Comparison of ENCODE assay signal across 8 cellular contexts in genomic region chr3:50235716-50236483, GRCh38. TPM values are rescaled to one million over a fixed set of nuclear protein-coding genes. Genes with fewer than 3 reads are reported as not detected.
DNase-seq lines count a peak whose midpoint lies in the region; ATAC-seq and TF ChIP-seq lines count a peak whose summit lies in the region.

Gene GNAI2, plus strand, starts transcription at chr3:50236204. Its CDS starts 132 bp downstream, at chr3:50236336.

- peaks cover 6% of the 10 kb centered on the region for H3F3A ChIP-seq in SK-N-SH (replicated peaks; ENCODE audit: insufficient read depth)

- DNase-seq in GM04504 (ENCODE audit: low read depth): peak; percentile 98
- peak; percentile 98 for DNase-seq in NCI-H1048 (lab: John Stamatoyannopoulos, UW)
- peak; percentile 98 for DNase-seq in SK-N-SH
- DNase-seq in activated naive CD4-positive, alpha-beta T cell treated with anti-CD3 and anti-CD28 coated beads, Interleukin-2, amount 50 U/mL, for 16 hours: peak; percentile 100
- DNase-seq in non-pigmented ciliary epithelial cell (ENCODE audit: low read depth): peak; percentile 84
- peak; percentile 99 for DNase-seq in superior temporal gyrus (ENCODE audit: extremely low spot score)

- CTCF ChIA-PET in SK-N-SH (lab: Yijun Ruan, JAX): interaction anchor here (1.0 to 61.6 kb wide), 5 partner anchors 4 to 50 kb away, joined by 3 to 1375 read pairs (median 433); partner anchors contain the start of genes GNAI2 and GNAT1

- no peaks in the 10 kb centered on the region for H3K9me2 ChIP-seq in SK-N-SH

- H3K36me3 ChIP-seq in SK-N-SH (replicated peaks in 1 of 2; ENCODE audit: control insufficient read depth in 1 of 2, insufficient read depth in 2 of 2, low read length in 1 of 2) (peaks cover 0 to 11% of the 10 kb centered on the region in 2 experiments), gastroesophageal sphincter (peaks cover 0 to 6% of the 10 kb centered on the region in 2 donors)

- peak; percentile 94 for ATAC-seq in HG02571 (IDR thresholded peaks at IDR 0.05; ENCODE audit: unreplicated experiment)
- peak; percentile 95 for ATAC-seq in gastroesophageal sphincter

- no peak for TF ChIP-seq CTCF in SK-N-SH (IDR thresholded peaks at IDR 0.05)
- TF ChIP-seq CTCF in gastroesophageal sphincter (IDR thresholded peaks at IDR 0.05): peak in 2 of 4 experiments; percentile 31 to 41

- peak within 1 kb of the TSS; percentile 96 for H3K4me2 ChIP-seq in SK-N-SH

- peak in 1 of 2 experiments; percentile 49; a peak in 2 of 4 replicates for TF ChIP-seq EP300 in SK-N-SH (IDR thresholded peaks at IDR 0.05; ENCODE audit: borderline replicate concordance in 1 of 2, low read depth in 1 of 2, low read length in 1 of 2)
- TF ChIP-seq EP300 in gastroesophageal sphincter (IDR thresholded peaks at IDR 0.05): no peak

- H2AFZ ChIP-seq in SK-N-SH (ENCODE audit: low read depth): peak within 1 kb of the TSS; percentile 86; the same call in 1 of the 2 replicates

- H3K4me3 ChIP-seq in SK-N-SH (ENCODE audit: low read depth in 2 of 2, low read length in 1 of 2): peak within 1 kb of the TSS; percentile 82 to 98
- H3K4me3 ChIP-seq in gastroesophageal sphincter: peak within 1 kb of the TSS; percentile 67 to 94

- peak within 1 kb of the TSS; percentile 95 for H3K9ac ChIP-seq in SK-N-SH

- 3% methylated on average over 29 of the region's 75 CpGs for WGBS in SK-N-SH (ENCODE audit: low lambda C conversion rate)
- 0% methylated on average over 4 of the region's 75 CpGs; no CpG with 5 or more reads in 1 of the 2 donors for WGBS in gastroesophageal sphincter (ENCODE audit: low coverage in 1 of 2), 2 donors

- peaks cover 49% of the 10 kb centered on the region for H3K79me2 ChIP-seq in SK-N-SH (ENCODE audit: insufficient read depth)

- TF ChIP-seq RAD21 in SK-N-SH (IDR thresholded peaks at IDR 0.05; ENCODE audit: low read length): no peak

- peaks cover 31% of the 10 kb centered on the region for H4K20me1 ChIP-seq in SK-N-SH (ENCODE audit: insufficient read depth)

- H3K9me3 ChIP-seq in SK-N-SH (no peaks in the 10 kb centered on the region), gastroesophageal sphincter (no peaks in the 10 kb centered on the region)

- H3K27me3 ChIP-seq in SK-N-SH (ENCODE audit: insufficient read depth): no peaks in the 10 kb centered on the region
- no peaks in the 10 kb centered on the region for H3K27me3 ChIP-seq in gastroesophageal sphincter

- POLR2A ChIA-PET in SK-N-SH (lab: Yijun Ruan, JAX): interaction anchor here (0.5 to 1.6 kb wide), 6 partner anchors 9 to 296 kb away, joined by 3 to 10 read pairs (median 4); partner anchors contain the start of gene RBM6

- peaks cover 8 to 18% of the 10 kb centered on the region in 2 experiments; a peak in 2 of 4 replicates for H3K4me1 ChIP-seq in SK-N-SH (ENCODE audit: control insufficient read depth in 1 of 2, insufficient read depth in 2 of 2, low read depth in 1 of 2, low read length in 1 of 2)
- peaks cover 0 to 47% (median 37%) of the 10 kb centered on the region in 3 donors for H3K4me1 ChIP-seq in gastroesophageal sphincter

- TF ChIP-seq POLR2A in gastroesophageal sphincter (IDR thresholded peaks at IDR 0.05): peak; percentile 95

- H3K27ac ChIP-seq in SK-N-SH (ENCODE audit: low read depth in 2 of 2, low read length in 1 of 2) (peak within 1 kb of the TSS; percentile 60 to 90), gastroesophageal sphincter (peak within 1 kb of the TSS; percentile 83 to 100 (median 97))

TF ChIP-seq in SK-N-SH, 30 proteins besides CTCF, POLR2A, EP300 and RAD21 (continues in another document):
- peak; percentile 90 for TF ChIP-seq POLR2AphosphoS5 (IDR thresholded peaks at IDR 0.05; ENCODE audit: low read depth, low read length)
- no peak for TF ChIP-seq ELF1 (IDR thresholded peaks at IDR 0.05)
- no peak for TF ChIP-seq TCF12 (IDR thresholded peaks at IDR 0.05)
- TF ChIP-seq IRF3 (IDR thresholded peaks at IDR 0.05; ENCODE audit: low read depth, low read length): no peak
- TF ChIP-seq FOXJ3 (CRISPR knock-in tag; IDR thresholded peaks at IDR 0.05): no peak
- TF ChIP-seq RXRA (IDR thresholded peaks at IDR 0.05; ENCODE audit: borderline replicate concordance, low read depth): no peak
- TF ChIP-seq MXI1 (IDR thresholded peaks at IDR 0.05; ENCODE audit: low read depth, low read length): peak; percentile 71
- no peak for TF ChIP-seq NFIC (IDR thresholded peaks at IDR 0.05; ENCODE audit: borderline replicate concordance)
- no peak for TF ChIP-seq EZH2phosphoT487 (IDR thresholded peaks at IDR 0.05; ENCODE audit: borderline replicate concordance, low read depth)
- TF ChIP-seq NRF1 (IDR thresholded peaks at IDR 0.05; ENCODE audit: low read depth, low read length): peak; percentile 17; the same call in 1 of the 2 replicates
- no peak for TF ChIP-seq JUND (IDR thresholded peaks at IDR 0.05)
- TF ChIP-seq FOXM1 (IDR thresholded peaks at IDR 0.05; ENCODE audit: low read depth): no peak
- TF ChIP-seq YY1 (IDR thresholded peaks at IDR 0.05; ENCODE audit: low read depth): no peak
- peak; percentile 68 for TF ChIP-seq REST (IDR thresholded peaks at IDR 0.05; ENCODE audit: low read depth, low read length)
- peak; percentile 59; the same call in 1 of the 2 replicates for TF ChIP-seq GABPA (IDR thresholded peaks at IDR 0.05; ENCODE audit: low read depth)
- TF ChIP-seq TAF1 (IDR thresholded peaks at IDR 0.05; ENCODE audit: borderline replicate concordance, low read depth, low read length): peak; percentile 99
- TF ChIP-seq CHD2 (IDR thresholded peaks at IDR 0.05; ENCODE audit: low read length, partially characterized antibody): peak; percentile 45
- no peak for TF ChIP-seq USF1 (IDR thresholded peaks at IDR 0.05; ENCODE audit: borderline replicate concordance, low read depth)
- no peak; the same call in 1 of the 2 replicates for TF ChIP-seq MAX (IDR thresholded peaks at IDR 0.05; ENCODE audit: low read depth)
- TF ChIP-seq FOSL2 (IDR thresholded peaks at IDR 0.05; ENCODE audit: borderline replicate concordance, low read depth): no peak
- TF ChIP-seq USF2 (IDR thresholded peaks at IDR 0.05; ENCODE audit: borderline replicate concordance, low read depth, low read length): no peak
- TF ChIP-seq GATA2 (CRISPR knock-in tag; IDR thresholded peaks at IDR 0.05): no peak
- TF ChIP-seq SMC3 (IDR thresholded peaks at IDR 0.05; ENCODE audit: low read depth, low read length): no peak

RNA-seq across cellular contexts. Expression of gene GNAI2, which starts in this region (rescaled TPM):
- polyA plus RNA-seq in SK-N-SH (2012; rRNA removed): 641 and 649 TPM in 2 replicates
- 388 and 495 TPM in 2 replicates for polyA plus RNA-seq in SK-N-SH (2012; cell fraction: cytosol; rRNA removed)
- polyA plus RNA-seq in SK-N-SH (2012; cell fraction: nucleus; rRNA removed): 361 and 439 TPM in 2 replicates
- total RNA-seq in gastroesophageal sphincter: 100 to 1,000 TPM; 172 to 262 (median 222) TPM

Comparison
In these comparisons a context has a peak if more than half of its experiments do, and no peak if none do; other contexts are left out.
1. Peak in every context shown above with its lines: DNase-seq, ATAC-seq, H3K4me3 ChIP-seq and H3K27ac ChIP-seq.